10 cellular contexts compared by ENCODE assay signal in the genomic region with DNA sequence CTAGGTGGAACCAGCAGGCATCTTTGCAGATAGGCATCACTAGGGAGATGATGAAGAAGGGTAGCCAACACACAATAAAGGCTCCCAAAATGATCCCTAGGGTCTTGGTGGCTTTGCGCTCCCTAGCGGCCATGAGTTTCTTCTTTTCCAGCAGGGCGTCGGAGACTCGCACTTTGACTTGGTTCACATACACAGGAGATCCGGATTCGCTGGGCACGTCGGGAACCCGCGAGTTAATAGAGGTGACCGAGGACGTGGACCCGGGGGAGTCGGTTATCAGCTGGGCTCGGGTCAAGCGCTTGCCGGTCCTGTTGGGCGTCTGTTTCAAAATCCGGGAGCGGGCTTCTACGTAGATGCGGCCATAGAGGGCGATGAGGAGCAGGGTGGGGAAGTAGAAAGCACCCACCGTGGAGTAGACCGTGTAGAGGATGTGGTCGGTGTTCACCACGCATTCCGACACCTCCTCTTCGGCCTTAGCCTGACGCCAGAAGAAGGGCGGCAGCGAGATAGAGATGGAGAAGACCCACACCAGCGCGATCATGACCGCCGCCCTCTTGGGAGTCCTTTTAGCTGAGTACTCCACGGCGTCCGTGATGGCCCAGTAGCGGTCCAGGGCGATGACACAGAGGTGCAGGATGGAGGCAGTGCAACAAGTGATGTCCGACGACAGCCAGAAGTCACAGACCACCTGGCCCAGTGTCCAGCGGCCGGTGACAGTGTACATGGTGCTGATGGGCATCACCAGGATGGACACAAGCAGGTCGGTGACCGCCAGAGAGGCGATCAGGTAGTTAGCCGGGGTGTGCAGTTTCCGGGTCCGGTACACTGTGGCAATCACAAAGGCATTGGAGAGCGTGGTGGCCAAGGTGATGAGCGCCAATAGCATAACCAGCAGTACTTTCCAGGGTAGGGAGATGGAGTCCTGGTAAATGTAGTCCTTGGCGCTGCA. TPM values are rescaled to one million over a fixed set of nuclear protein-coding genes. Genes with fewer than 3 reads are reported as not detected.
A peak's percentile ranks its signal among the peaks of the same experiment; 100 is the strongest.
DNase-seq lines count a peak whose midpoint lies in the region; ATAC-seq, FAIRE-seq and TF ChIP-seq lines count a peak whose summit lies in the region.
"Had no signal": no experiment of that assay in that cellular context is flagged by ENCODE, and none has a peak within 500 bp of the region (broad histone marks: within the 10 kb centered on the region; RNA-seq: fewer than 3 reads in every experiment).

No MANE protein-coding gene starts in this region.

- TF ChIP-seq CTCF in GM12878 (IDR thresholded peaks at IDR 0.05 in 2 of 3, conservative IDR thresholded peaks at IDR 0.05 in 1 of 3; ENCODE audit: control insufficient read depth in 2 of 3, extremely low read depth in 1 of 3, insufficient read depth in 1 of 3, low read depth in 3 of 3, low read length in 3 of 3): no peak
- no peak for TF ChIP-seq CTCF in A673 (conservative IDR thresholded peaks at IDR 0.05; ENCODE audit: low read depth, low read length)

- intact Hi-C loops in GM12878 (cut with micrococcal nuclease; ENCODE audit: unreplicated experiment) (loop anchor here (10.0 kb wide), 2 partner anchors 352 to 1528 kb away; no protein-coding TSS in a partner anchor), A673 (cut with micrococcal nuclease; ENCODE audit: unreplicated experiment) (no loop called here)

- TF ChIP-seq POLR2A in GM12878 (IDR thresholded peaks at IDR 0.05; ENCODE audit: low read depth, low read length) (no peak), GM12891 (IDR thresholded peaks at IDR 0.05; ENCODE audit: low read depth, low read length) (no peak)

- peak overlapping the region; percentile 69 for H3K4me3 ChIP-seq in HUES64 (ENCODE audit: low read length)
- no peak overlapping the region for H3K4me3 ChIP-seq in GM12878
- H3K4me3 ChIP-seq in iPS-20b (ENCODE audit: low read length): peak overlapping the region; percentile 89
- H3K4me3 ChIP-seq in skin epidermis: peak overlapping the region in 5 of 7 experiments; percentile 19 to 37 (median 23)
- no peak overlapping the region for H3K4me3 ChIP-seq in small intestine (ENCODE audit: low read depth in 1 of 2, low read length in 2 of 2)
- H3K4me3 ChIP-seq in A673 (ENCODE audit: low read depth, low read length, poor library complexity, severe bottlenecking): no peak overlapping the region

- CTCF ChIA-PET in GM12878 (lab: Yijun Ruan, JAX) (interaction anchor here (0.7 to 6.6 kb wide), 5 partner anchors 46 to 780 kb away, joined by 3 to 87 read pairs (median 3); no protein-coding TSS in a partner anchor), A673 (lab: Charles Lee) (no interaction called here)

- H3K27ac ChIP-seq in HUES64 (ENCODE audit: low read depth, low read length): no peak overlapping the region
- no peak overlapping the region for H3K27ac ChIP-seq in GM12878 (ENCODE audit: control insufficient read depth, insufficient read depth)
- no peak overlapping the region for H3K27ac ChIP-seq in iPS-20b (ENCODE audit: low read length)
- H3K27ac ChIP-seq in skin epidermis: no peak overlapping the region
- H3K27ac ChIP-seq in small intestine (ENCODE audit: low read depth in 1 of 2, low read length in 1 of 2): no peak overlapping the region
- no peak overlapping the region for H3K27ac ChIP-seq in A673 (ENCODE audit: low read depth, low read length, poor library complexity, severe bottlenecking)

- RAD21 ChIA-PET in GM12878 (lab: Charles Lee; ENCODE audit: unreplicated experiment): interaction anchor here (1.2 to 20.1 kb wide), 4 partner anchors 14 to 464 kb away, joined by 3 to 238 read pairs (median 22); no protein-coding TSS in a partner anchor

- H3K27me3 ChIP-seq in HUES64 (ENCODE audit: insufficient read depth, low read length): peaks cover 68% of the 10 kb centered on the region
- peaks cover 12 to 16% of the 10 kb centered on the region in 2 experiments for H3K27me3 ChIP-seq in GM12878 (replicated peaks in 1 of 2; ENCODE audit: control insufficient read depth in 2 of 2, insufficient read depth in 2 of 2, low read length in 1 of 2)
- H3K27me3 ChIP-seq in iPS-20b (ENCODE audit: insufficient read depth, low read length): peaks cover 62% of the 10 kb centered on the region
- H3K27me3 ChIP-seq in small intestine (ENCODE audit: control insufficient read depth in 2 of 2, insufficient read depth in 2 of 2, low read length in 2 of 2): peaks cover 19 to 38% of the 10 kb centered on the region in 2 donors
- H3K27me3 ChIP-seq in A673 (replicated peaks; ENCODE audit: insufficient read depth, low read depth, low read length, poor library complexity): peaks cover 67% of the 10 kb centered on the region

- H3K4me2 ChIP-seq in GM12878 (ENCODE audit: control insufficient read depth, insufficient read depth): no peak overlapping the region

- no TSS peak for BruUV-seq in GM12878 (replicated peaks; lab: Mats Ljungman, UMichigan)
- BruUV-seq in A673 (replicated peaks; lab: Mats Ljungman, UMichigan): no TSS peak

- SMC1A ChIA-PET in GM12878 (lab: Charles Lee; ENCODE audit: uncharacterized antibody, unreplicated experiment): interaction anchor here (0.8 to 1.4 kb wide), 3 partner anchors 10 to 90 kb away, joined by 3 to 5 read pairs (median 3); no protein-coding TSS in a partner anchor

- no peak for TF ChIP-seq RAD21 in GM12878 (IDR thresholded peaks at IDR 0.05; ENCODE audit: insufficient read depth, low read depth, low read length)

- H3K36me3 ChIP-seq in HUES64 (ENCODE audit: insufficient read depth, low read length): no peaks in the 10 kb centered on the region
- H3K36me3 ChIP-seq in GM12878 (ENCODE audit: control insufficient read depth in 2 of 2, insufficient read depth in 2 of 2, low read length in 1 of 2): no peaks in the 10 kb centered on the region
- no peaks in the 10 kb centered on the region for H3K36me3 ChIP-seq in iPS-20b (ENCODE audit: insufficient read depth, low read depth, low read length)
- no peaks in the 10 kb centered on the region for H3K36me3 ChIP-seq in small intestine (ENCODE audit: control insufficient read depth in 2 of 2, insufficient read depth in 2 of 2, low read length in 2 of 2)
- no peaks in the 10 kb centered on the region for H3K36me3 ChIP-seq in A673 (ENCODE audit: insufficient read depth, low read length, poor library complexity, severe bottlenecking)

- no peak for FAIRE-seq in GM12878 (lab: Jason Lieb, UNC)
- no peak for FAIRE-seq in GM12891 (lab: Jason Lieb, UNC)
- FAIRE-seq in small intestine (lab: Jason Lieb, UNC): no peak
- FAIRE-seq: TTC549 had no signal

- H3K9ac ChIP-seq in HUES64 (ENCODE audit: low read depth, low read length): no peak overlapping the region
- H3K9ac ChIP-seq in GM12878 (ENCODE audit: control insufficient read depth, insufficient read depth, low read length): no peak overlapping the region
- H3K9ac ChIP-seq in iPS-20b (ENCODE audit: low read depth, low read length): no peak overlapping the region; the same call in 1 of the 2 replicates

- H4K20me1 ChIP-seq in GM12878 (ENCODE audit: control insufficient read depth, insufficient read depth): no peaks in the 10 kb centered on the region

- H3K9me3 ChIP-seq in HUES64 (ENCODE audit: insufficient read depth, low read depth, low read length) (no peaks in the 10 kb centered on the region), GM12878 (replicated peaks; ENCODE audit: control insufficient read depth, insufficient read depth, low read length) (no peaks in the 10 kb centered on the region; the same call in 2 of the 3 replicates), iPS-20b (ENCODE audit: insufficient read depth, low read depth, low read length) (no peaks in the 10 kb centered on the region), small intestine (ENCODE audit: control insufficient read depth, low read depth) (no peaks in the 10 kb centered on the region), A673 (ENCODE audit: low read depth, low read length, poor library complexity, severe bottlenecking) (no peaks in the 10 kb centered on the region)

- in situ Hi-C loops in GM12878 (cut with MboI): loop anchor here (10.0 kb wide), 2 partner anchors 1152 to 1528 kb away; no protein-coding TSS in a partner anchor

- peaks cover 5% of the 10 kb centered on the region; the same call in 1 of the 2 replicates for H3K4me1 ChIP-seq in HUES64 (ENCODE audit: insufficient read depth, low read length)
- H3K4me1 ChIP-seq in GM12878 (ENCODE audit: control insufficient read depth, insufficient read depth, low read length): no peaks in the 10 kb centered on the region
- peaks cover 3% of the 10 kb centered on the region for H3K4me1 ChIP-seq in iPS-20b (ENCODE audit: insufficient read depth, low read length)
- H3K4me1 ChIP-seq in small intestine (ENCODE audit: control insufficient read depth in 2 of 2, insufficient read depth in 1 of 2, low read depth in 1 of 2, low read length in 1 of 2): peaks cover 0 to 2% of the 10 kb centered on the region in 2 donors
- peaks cover 4% of the 10 kb centered on the region for H3K4me1 ChIP-seq in A673 (ENCODE audit: insufficient read depth, low read length, poor library complexity, severe bottlenecking)

- H3K79me2 ChIP-seq in GM12878 (ENCODE audit: control insufficient read depth, insufficient read depth, low read length): no peaks in the 10 kb centered on the region

- no peak overlapping the region for H2AFZ ChIP-seq in GM12878 (ENCODE audit: control insufficient read depth, low read depth, low read length)

- TF ChIP-seq EP300 in GM12878 (IDR thresholded peaks at IDR 0.05; ENCODE audit: borderline replicate concordance in 1 of 2, control insufficient read depth in 1 of 2, low read depth in 2 of 2, low read length in 2 of 2): no peak

- ATAC-seq in GM12878 (peak; percentile 21), HG02623 (IDR thresholded peaks at IDR 0.05; ENCODE audit: unreplicated experiment) (no peak)
- ATAC-seq: left lobe of liver had no signal

- 1% methylated on average over 55 of the region's 55 CpGs for WGBS in HUES64
- 29% methylated on average over 55 of the region's 55 CpGs for WGBS in GM12878 (ENCODE audit: insufficient coverage, insufficient replicate concordance, low lambda C conversion rate, missing lambda C conversion rate)
- 6 to 20% (median 14%) methylated on average over 55 of the region's 55 CpGs for WGBS in small intestine, 3 donors

- DNase-seq in GM12878 (ENCODE audit: low read depth, low spot score): no peak
- DNase-seq in GM12891 (ENCODE audit: insufficient read length, low spot score): no peak
- DNase-seq in small intestine: no peak
- DNase-seq in A673 (ENCODE audit: low spot score): no peak

- POLR2A ChIA-PET in GM12878 (lab: Charles Lee) (no interaction called here), A673 (lab: Charles Lee; ENCODE audit: low non-redundant PET) (no interaction called here)

RNA-seq across cellular contexts. Expression of gene HTR1B, which starts 0.7 kb away (rescaled TPM):
- 0.25 TPM for polyA plus RNA-seq in HUES64 (2013, experiment 1 of 2)
- 0.38 TPM for polyA plus RNA-seq in HUES64 (2013, experiment 2 of 2)
- total RNA-seq in GM12878 (2013; cell fraction: nucleolus; rRNA removed): 2.0 and 3.0 TPM in 2 replicates
- 0.05 TPM in 1 of 2 replicates, not detected in the other for total RNA-seq in GM12878 (2014; rRNA removed)
- 0.09 TPM in 1 of 2 replicates, not detected in the other for total RNA-seq in GM12878 (2014; rRNA removed; fragmentation: Illumina TruSeq; extraction: Trizol)
- not detected in 2 replicates for total RNA-seq in GM12878 (2021)
- polyA plus RNA-seq in GM12878 (2011; ENCODE audit: low read depth): not detected
- 0.69 and 0.98 TPM in 2 replicates for polyA plus RNA-seq in GM12878 (2011; rRNA removed)
- polyA plus RNA-seq in GM12878 (2011; cell fraction: cytosol; rRNA removed): 0.63 and 0.84 TPM in 2 replicates
- polyA plus RNA-seq in GM12878 (2011; cell fraction: nucleus; rRNA removed): 12.4 and 14.9 TPM in 2 replicates
- polyA plus RNA-seq in GM12878 (2012): not detected in 2 replicates
- not detected in 2 replicates for polyA plus RNA-seq in GM12878 (2014; fragmentation: Illumina TruSeq; extraction: Trizol)
- not detected for polyA plus RNA-seq in GM12878 (2014; fragmentation: Nextera tagmentation; extraction: Ambion mirVana)
- polyA plus RNA-seq in GM12878 (2014; rRNA removed): not detected in 2 replicates
- polyA plus RNA-seq in GM12878 (2016; fragmentation: Nextera tagmentation; extraction: Ambion mirVana): not detected
- polyA minus RNA-seq in GM12878 (2011; rRNA and poly(A)+ RNA removed): 6.7 and 15.5 TPM in 2 replicates
- 0.53 TPM in 1 of 2 replicates, not detected in the other for polyA minus RNA-seq in GM12878 (2011; cell fraction: cytosol; rRNA and poly(A)+ RNA removed)
- 32.3 and 57.8 TPM in 2 replicates for polyA minus RNA-seq in GM12878 (2011; cell fraction: nucleus; rRNA and poly(A)+ RNA removed)
- polyA plus RNA-seq in GM12891 (2012; ENCODE audit: low read depth, missing spikeins): not detected
- polyA plus RNA-seq in small intestine: under 1 TPM in 1 of 3 donors, not detected in 2; 0.15 TPM
- total RNA-seq in A673 (2021): not detected in 2 replicates
- total RNA-seq: left lobe of liver had no signal

Comparison
In these comparisons a context has a peak if more than half of its experiments do, and no peak if none do; other contexts are left out.
1. H3K4me3 ChIP-seq: peak in HUES64 (single experiment), iPS-20b (single experiment) and skin epidermis (5 of 7); none in GM12878 (single experiment), small intestine (0 of 2) and A673 (single experiment).